Comparison of ENCODE assay signal across 14 cellular contexts in the genomic region with DNA sequence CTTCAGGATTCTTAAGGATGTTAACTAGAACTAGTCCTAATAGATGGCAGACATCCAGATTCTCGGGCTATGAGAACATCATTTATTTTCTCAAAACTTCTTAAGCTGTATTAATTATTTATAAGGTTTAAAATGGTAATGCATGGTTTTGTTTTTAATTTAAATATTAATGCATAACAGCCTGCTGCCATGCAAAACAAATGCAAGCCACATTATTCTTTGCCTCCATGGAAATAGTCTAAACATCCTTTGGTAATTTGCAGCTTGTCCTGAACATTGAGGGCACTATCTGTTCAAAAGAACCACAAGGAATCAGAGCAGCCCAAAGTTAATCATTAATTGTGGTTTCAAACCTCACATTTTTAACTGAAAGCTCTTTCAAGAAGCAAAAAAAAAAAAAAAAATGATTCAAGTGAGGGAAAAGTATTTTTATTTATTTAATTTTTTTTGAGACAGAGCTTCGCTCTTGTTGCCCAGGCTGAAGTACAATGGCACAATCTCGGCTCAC.
DNase-seq lines count a peak whose midpoint lies in the region; ATAC-seq, FAIRE-seq and TF ChIP-seq lines count a peak whose summit lies in the region.
"Had no signal": no experiment of that assay in that cellular context is flagged by ENCODE, and none has a peak within 500 bp of the region (broad histone marks: within the 10 kb centered on the region; RNA-seq: fewer than 3 reads in every experiment).

No MANE protein-coding gene starts in this region.

- H3K27me3 ChIP-seq in esophagus squamous epithelium: no peaks in the 10 kb centered on the region
- H3K27me3 ChIP-seq: BLaER1, body of pancreas had no signal

- no peak overlapping the region for H3K27ac Mint-ChIP-seq in stimulated activated memory B cell treated with anti-CD40 and anti-IgM and Interleukin-4, amounts not matched to agents 10 μg/mL and 1 μg/mL and 100 μg/mL, for 72 hours
- H3K27ac Mint-ChIP-seq: activated B cell treated with CpG ODN at 0.5 μM for 24 hours; stimulated activated naive CD8-positive, alpha-beta T cell treated with anti-CD3 and anti-CD28 coated beads, Interleukin-15, Interleukin-2, amounts not matched to agents 100 ng/mL and 50 ng/mL, for 24 hours had no signal

- peaks cover 10% of the 10 kb centered on the region for H3K36me3 Mint-ChIP-seq in stimulated activated memory B cell treated with anti-CD40 and anti-IgM and Interleukin-4, amounts not matched to agents 10 μg/mL and 1 μg/mL and 100 μg/mL, for 72 hours

- H3K36me3 ChIP-seq in SK-N-MC (ENCODE audit: insufficient read depth, low read length) (no peaks in the 10 kb centered on the region), esophagus squamous epithelium (peaks cover 0 to 38% (median 0%) of the 10 kb centered on the region in 3 donors)
- H3K36me3 ChIP-seq: BLaER1 had no signal

- 84 to 85% methylated on average over 3 of the region's 3 CpGs for WGBS in esophagus squamous epithelium, 2 donors

- H3K9me3 Mint-ChIP-seq in stimulated activated memory B cell treated with anti-CD40 and anti-IgM and Interleukin-4, amounts not matched to agents 10 μg/mL and 1 μg/mL and 100 μg/mL, for 72 hours: no peaks in the 10 kb centered on the region

- ATAC-seq in GM19372 (IDR thresholded peaks at IDR 0.05; ENCODE audit: low read depth, unreplicated experiment): peak; percentile 32
- ATAC-seq in stimulated activated memory B cell treated with anti-CD40 and anti-IgM and Interleukin-4, amounts not matched to agents 10 μg/mL and 1 μg/mL and 100 μg/mL, for 72 hours: no peak
- no peak for ATAC-seq in GM19455 (IDR thresholded peaks at IDR 0.05; ENCODE audit: unreplicated experiment)

- H3K4me3 ChIP-seq in SK-N-MC (peak overlapping the region; percentile 63), fibroblast of pulmonary artery (replicated peaks; ENCODE audit: low read depth, low read length) (no peak overlapping the region), retinal pigment epithelial cell (ENCODE audit: low read length) (no peak overlapping the region), esophagus squamous epithelium (no peak overlapping the region)
- H3K4me3 ChIP-seq: BLaER1, body of pancreas, mucosa of descending colon had no signal

- H3K9me3 ChIP-seq in SK-N-MC (ENCODE audit: low read depth, low read length): no peaks in the 10 kb centered on the region
- H3K9me3 ChIP-seq in esophagus squamous epithelium: no peaks in the 10 kb centered on the region
- H3K9me3 ChIP-seq: BLaER1, body of pancreas, mucosa of descending colon had no signal

- H3K4me1 ChIP-seq in esophagus squamous epithelium: peaks cover 0 to 15% (median 0%) of the 10 kb centered on the region in 3 donors
- H3K4me1 ChIP-seq: BLaER1 had no signal

- H3K27ac ChIP-seq in SK-N-MC (peak overlapping the region; percentile 95), esophagus squamous epithelium (peak overlapping the region in 1 of 4 donors; percentile 48)
- H3K27ac ChIP-seq: BLaER1, body of pancreas had no signal

- no peaks in the 10 kb centered on the region for H3K27me3 Mint-ChIP-seq in stimulated activated memory B cell treated with anti-CD40 and anti-IgM and Interleukin-4, amounts not matched to agents 10 μg/mL and 1 μg/mL and 100 μg/mL, for 72 hours
- H3K27me3 Mint-ChIP-seq: activated B cell treated with CpG ODN at 0.5 μM for 24 hours; activated T-cell treated with anti-CD3 and anti-CD28 coated beads, Interleukin-2, amount 50 U/mL, for 24 hours; stimulated activated naive CD8-positive, alpha-beta T cell treated with anti-CD3 and anti-CD28 coated beads, Interleukin-15, Interleukin-2, amounts not matched to agents 100 ng/mL and 50 ng/mL, for 24 hours had no signal

- no peak for TF ChIP-seq POLR2A in esophagus squamous epithelium (IDR thresholded peaks at IDR 0.05)

- no peak overlapping the region for H3K4me3 Mint-ChIP-seq in stimulated activated memory B cell treated with anti-CD40 and anti-IgM and Interleukin-4, amounts not matched to agents 10 μg/mL and 1 μg/mL and 100 μg/mL, for 72 hours
- H3K4me3 Mint-ChIP-seq: activated B cell treated with CpG ODN at 0.5 μM for 24 hours; activated T-cell treated with anti-CD3 and anti-CD28 coated beads, Interleukin-2, amount 50 U/mL, for 24 hours; stimulated activated naive CD8-positive, alpha-beta T cell treated with anti-CD3 and anti-CD28 coated beads, Interleukin-15, Interleukin-2, amounts not matched to agents 100 ng/mL and 50 ng/mL, for 24 hours had no signal

- no peaks in the 10 kb centered on the region for H3K4me1 Mint-ChIP-seq in stimulated activated memory B cell treated with anti-CD40 and anti-IgM and Interleukin-4, amounts not matched to agents 10 μg/mL and 1 μg/mL and 100 μg/mL, for 72 hours
- H3K4me1 Mint-ChIP-seq: activated B cell treated with CpG ODN at 0.5 μM for 24 hours had no signal

- DNase-seq in SK-N-MC (ENCODE audit: low read depth, low spot score) (peak; percentile 79), fibroblast of pulmonary artery (ENCODE audit: low read depth) (peak; percentile 28), retinal pigment epithelial cell (ENCODE audit: low read depth) (peak; percentile 16), esophagus squamous epithelium (lab: John Stamatoyannopoulos, UW) (no peak), HTR-8/SVneo (ENCODE audit: insufficient read length, low spot score) (no peak)
- DNase-seq: activated B cell treated with CpG ODN at 0.5 μM for 24 hours; activated T-cell treated with anti-CD3 and anti-CD28 coated beads, Interleukin-2, amount 50 U/mL, for 24 hours had no signal

- no peak for TF ChIP-seq CTCF in fibroblast of pulmonary artery (IDR thresholded peaks at IDR 0.05; ENCODE audit: low read length, missing control alignments)
- TF ChIP-seq CTCF in retinal pigment epithelial cell (conservative IDR thresholded peaks at IDR 0.05; ENCODE audit: low read depth, low read length): no peak
- no peak for TF ChIP-seq CTCF in esophagus squamous epithelium (IDR thresholded peaks at IDR 0.05)

- peak overlapping the region; percentile 68 for H3K9ac ChIP-seq in SK-N-MC (ENCODE audit: insufficient read length)
- H3K9ac ChIP-seq: BLaER1 had no signal

- FAIRE-seq in HTR-8/SVneo (lab: Jason Lieb, UNC): no peak

- intact Hi-C loops in esophagus squamous epithelium (cut with DNase I): loop anchor here (10.0 kb wide), 1 partner anchor 203 kb away; no protein-coding TSS in a partner anchor

Comparison
In these comparisons a context has a peak if more than half of its experiments do, and no peak if none do; other contexts are left out.
1. DNase-seq: peak in SK-N-MC (single experiment), fibroblast of pulmonary artery (single experiment) and retinal pigment epithelial cell (single experiment); none in esophagus squamous epithelium (single experiment) and HTR-8/SVneo (single experiment).